Comparison of ENCODE assay signal across 1 cellular context in genomic region chr14:64992328-64992885, GRCh38.
TF ChIP-seq lines count a peak whose summit lies in the region.

No MANE protein-coding gene starts in this region.

TF ChIP-seq in IMR-90, 13 proteins besides CTCF, POLR2A, EP300 and RAD21:
- TF ChIP-seq FOS (IDR thresholded peaks at IDR 0.05; ENCODE audit: low read depth, low read length) (no peak), CEBPB (IDR thresholded peaks at IDR 0.05; ENCODE audit: low read depth, low read length) (peak; percentile 34; the same call in 1 of the 2 replicates)
